26 cellular contexts compared by ENCODE assay signal in genomic region chr11:17376493-17376892, GRCh38. TPM values are rescaled to one million over a fixed set of nuclear protein-coding genes. Genes with fewer than 3 reads are reported as not detected.
"Had no signal": no experiment of that assay in that cellular context is flagged by ENCODE, and none has a peak within 500 bp of the region (broad histone marks: within the 10 kb centered on the region; RNA-seq: fewer than 3 reads in every experiment).

No MANE protein-coding gene starts in this region.

- DNase-seq: islet precursor cell; mesenchymal stem cell; natural killer cell; nephron progenitor cell; occipital lobe; psoas muscle; stimulated activated CD4-positive, alpha-beta T cell treated with anti-CD3 and anti-CD28 coated beads, Interleukin-12 subunit alpha, Interleukin-12 subunit beta, amount 100 ng/mL, for 4 hours; stimulated activated CD4-positive, alpha-beta T cell treated with anti-CD3 and anti-CD28 coated beads, Interleukin-15, amount 100 ng/mL, for 24 hours; stimulated activated CD4-positive, alpha-beta T cell treated with anti-CD3 and anti-CD28 coated beads, Interleukin-2, amount 100 ng/mL, for 24 hours; stimulated activated CD4-positive, alpha-beta T cell treated with anti-CD3 and anti-CD28 coated beads, Interleukin-4, amount 100 ng/mL, for 1 hour; stimulated activated naive B cell treated with anti-CD40 and anti-IgM and Interleukin-4, amounts not matched to agents 10 μg/mL and 1 μg/mL and 100 μg/mL, for 72 hours; stimulated activated naive CD8-positive, alpha-beta T cell treated with anti-CD3 and anti-CD28 coated beads, Interleukin-15, Interleukin-2, amounts not matched to agents 100 U/mL and 50 U/mL, for 24 hours; stomach; testis; thyroid gland; transverse colon; upper lobe of left lung had no signal

- ATAC-seq: left lobe of liver; natural killer cell; psoas muscle; sciatic nerve; stimulated activated naive B cell treated with anti-CD40 and anti-IgM and Interleukin-4, amounts not matched to agents 10 μg/mL and 1 μg/mL and 100 μg/mL, for 72 hours; stimulated activated naive CD8-positive, alpha-beta T cell treated with anti-CD3 and anti-CD28 coated beads, Interleukin-15, Interleukin-2, amounts not matched to agents 100 U/mL and 50 U/mL, for 24 hours had no signal

- H3K27me3 ChIP-seq: hepatocyte, neural progenitor cell, neutrophil, stomach, testis, thyroid gland, transverse colon, upper lobe of left lung, vagina had no signal

- H3K36me3 ChIP-seq: neural progenitor cell, neutrophil had no signal

- H3K4me3 ChIP-seq: hepatocyte, lung, neural progenitor cell, psoas muscle, skin epidermis, stomach, testis, thyroid gland, transverse colon, upper lobe of left lung, vagina had no signal

RNA-seq across cellular contexts. Expression of gene KCNJ11, which starts 12.0 kb away (rescaled TPM):
- total RNA-seq: osteocyte, vagina had no signal
